Comparison of ENCODE assay signal across 9 cellular contexts in the genomic region with DNA sequence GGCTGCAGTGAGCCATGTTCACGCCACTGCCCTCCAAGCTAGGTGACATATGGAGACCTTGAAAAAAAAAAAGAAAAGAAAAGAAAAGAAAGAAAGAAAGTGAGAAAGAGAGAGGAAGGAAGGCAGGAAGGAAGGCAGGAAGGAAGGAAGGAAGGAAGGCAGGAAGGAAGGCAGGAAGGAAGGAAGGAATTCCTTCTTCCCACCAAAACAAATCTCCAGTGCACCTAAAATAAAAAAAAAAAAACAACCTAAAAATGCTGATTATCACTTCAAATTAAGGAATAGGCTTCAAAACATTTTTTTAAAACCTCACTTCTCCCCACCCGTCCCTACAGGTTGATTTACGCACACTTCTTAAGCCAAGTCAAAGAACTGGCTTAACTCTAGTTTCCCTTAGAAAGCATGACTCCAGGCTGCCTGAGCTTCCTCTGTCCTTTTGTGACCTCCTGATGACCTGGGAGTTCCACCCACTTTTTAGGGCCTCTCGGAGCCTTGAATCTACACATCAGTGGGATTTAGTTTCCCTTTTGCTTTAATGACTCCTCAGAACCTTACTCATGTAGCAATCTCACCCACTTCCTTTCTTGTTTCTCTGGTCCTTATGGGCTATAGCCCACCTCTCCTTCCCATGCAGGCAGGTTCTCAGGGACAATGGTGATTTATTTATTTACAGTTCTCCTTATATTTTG. TPM values are rescaled to one million over a fixed set of nuclear protein-coding genes. Genes with fewer than 3 reads are reported as not detected.
DNase-seq lines count a peak whose midpoint lies in the region; ATAC-seq and TF ChIP-seq lines count a peak whose summit lies in the region.
"Had no signal": no experiment of that assay in that cellular context is flagged by ENCODE, and none has a peak within 500 bp of the region (broad histone marks: within the 10 kb centered on the region; RNA-seq: fewer than 3 reads in every experiment).

No MANE protein-coding gene starts in this region.

- no peaks in the 10 kb centered on the region for H3K36me3 ChIP-seq in CD4-positive, alpha-beta memory T cell (ENCODE audit: insufficient read depth, low read length)
- no peaks in the 10 kb centered on the region for H3K36me3 ChIP-seq in heart right ventricle
- H3K36me3 ChIP-seq in suprapubic skin: no peaks in the 10 kb centered on the region

- H3K4me1 ChIP-seq in CD4-positive, alpha-beta memory T cell (ENCODE audit: insufficient read depth, low read length): peaks cover 11% of the 10 kb centered on the region
- peaks cover 0 to 22% (median 7%) of the 10 kb centered on the region in 9 donors for H3K4me1 ChIP-seq in heart right ventricle
- no peaks in the 10 kb centered on the region for H3K4me1 ChIP-seq in suprapubic skin
- H3K4me1 ChIP-seq: psoas muscle had no signal

- H3K27ac ChIP-seq in CD4-positive, alpha-beta memory T cell (ENCODE audit: low read depth, low read length): no peak overlapping the region
- H3K27ac ChIP-seq in heart right ventricle (peak overlapping the region in 6 of 10 donors; percentile 4 to 63 (median 41)), suprapubic skin (no peak overlapping the region)
- H3K27ac ChIP-seq: psoas muscle had no signal

- no peak for TF ChIP-seq EP300 in suprapubic skin (IDR thresholded peaks at IDR 0.05)

- H3K4me3 Mint-ChIP-seq in CD4-positive, alpha-beta memory T cell: peak overlapping the region in 7 of 8 donors; percentile 30 to 69 (median 57)

- no peaks in the 10 kb centered on the region for H3K27me3 ChIP-seq in CD4-positive, alpha-beta memory T cell (ENCODE audit: insufficient read depth, low read length)
- no peaks in the 10 kb centered on the region for H3K27me3 ChIP-seq in heart right ventricle
- H3K27me3 ChIP-seq in suprapubic skin: no peaks in the 10 kb centered on the region

- TF ChIP-seq POLR2A in suprapubic skin (IDR thresholded peaks at IDR 0.05): no peak

- no peaks in the 10 kb centered on the region for H3K9me3 ChIP-seq in CD4-positive, alpha-beta memory T cell (ENCODE audit: control insufficient read depth in 1 of 2, low read length in 2 of 2)
- peaks cover 0 to 18% (median 8%) of the 10 kb centered on the region in 11 donors for H3K9me3 ChIP-seq in heart right ventricle
- no peaks in the 10 kb centered on the region for H3K9me3 ChIP-seq in suprapubic skin

- intact Hi-C loops in CD4-positive, alpha-beta memory T cell (cut with micrococcal nuclease): no loop called here
- intact Hi-C loops in heart right ventricle (cut with DNase I): loop anchor here in 1 of 10 donors (10.0 kb wide), 1 partner anchor 59 kb away; no protein-coding TSS in a partner anchor

- no peak overlapping the region for H3K27ac Mint-ChIP-seq in CD4-positive, alpha-beta memory T cell

- H3K4me1 Mint-ChIP-seq in CD4-positive, alpha-beta memory T cell: peaks cover 6 to 14% (median 10%) of the 10 kb centered on the region in 4 donors

- H3K36me3 Mint-ChIP-seq in CD4-positive, alpha-beta memory T cell: peaks cover 0 to 8% of the 10 kb centered on the region in 2 donors

- DNase-seq in CD4-positive, alpha-beta memory T cell: peak in 1 of 5 donors; percentile 6
- DNase-seq in NOMO-1 treated with dmso at 0.1 percent for 144 hours (lab: John Stamatoyannopoulos, UW; ENCODE audit: unreplicated experiment): peak; percentile 91
- DNase-seq in heart right ventricle: peak in 1 of 2 donors; percentile 28
- no peak for DNase-seq in NAMALWA (ENCODE audit: low spot score)
- no peak for DNase-seq in suprapubic skin (ENCODE audit: low spot score in 2 of 2)
- DNase-seq in NCI-H1092 treated with DMSO at 0.1 percent for 48 hours (lab: John Stamatoyannopoulos, UW): no peak
- DNase-seq: psoas muscle had no signal

- peaks cover 0 to 10% (median 7%) of the 10 kb centered on the region in 8 donors for H3K9me3 Mint-ChIP-seq in CD4-positive, alpha-beta memory T cell

- ATAC-seq in GM21447 (IDR thresholded peaks at IDR 0.05; ENCODE audit: unreplicated experiment) (peak; percentile 76), heart right ventricle (peak; percentile 53 to 90 (median 81)), HG03095 (IDR thresholded peaks at IDR 0.05; ENCODE audit: unreplicated experiment) (no peak)

- POLR2A ChIA-PET in CD4-positive, alpha-beta memory T cell (lab: Charles Lee; ENCODE audit: partially characterized antibody): no interaction called here

- 65 to 70% methylated on average over 4 of the region's 4 CpGs for WGBS in heart right ventricle, 2 donors
- WGBS in suprapubic skin: 74% methylated on average over 4 of the region's 4 CpGs

- H3K27me3 Mint-ChIP-seq in CD4-positive, alpha-beta memory T cell: no peaks in the 10 kb centered on the region

- TF ChIP-seq CTCF in heart right ventricle (IDR thresholded peaks at IDR 0.05) (no peak), suprapubic skin (IDR thresholded peaks at IDR 0.05) (no peak)

- CTCF ChIA-PET in CD4-positive, alpha-beta memory T cell (lab: Charles Lee; ENCODE audit: partially characterized antibody): no interaction called here

- H3K4me3 ChIP-seq in CD4-positive, alpha-beta memory T cell (ENCODE audit: low read length in 2 of 2): no peak overlapping the region
- H3K4me3 ChIP-seq in heart right ventricle (no peak overlapping the region), suprapubic skin (no peak overlapping the region)
- H3K4me3 ChIP-seq: psoas muscle had no signal

RNA-seq across cellular contexts. Expression of a gene that starts 18.6 kb away (rescaled TPM):
- 1 to 10 TPM in 1 of 2 experiments, under 1 TPM in 1; 0.90 to 1.9 TPM for total RNA-seq in CD4-positive, alpha-beta memory T cell
- polyA plus RNA-seq in CD4-positive, alpha-beta memory T cell: 1 to 10 TPM; 1.4 to 2.2 TPM
- 10 to 100 TPM; 19.7 to 43.4 (median 26.0) TPM for total RNA-seq in heart right ventricle
- 10 to 100 TPM in 1 of 2 donors, 1 to 10 TPM in 1; 9.4 to 23.4 TPM for polyA plus RNA-seq in heart right ventricle
- 10 to 100 TPM; 50.8 to 69.2 (median 59.7) TPM for total RNA-seq in suprapubic skin

Comparison
In these comparisons a context has a peak if more than half of its experiments do, and no peak if none do; other contexts are left out.
1. H3K27ac ChIP-seq: peak in heart right ventricle (6 of 10); none in CD4-positive, alpha-beta memory T cell (single experiment) and suprapubic skin (single experiment).
2. RNA of a gene that starts 18.6 kb away (total RNA-seq): 50.8 to 69.2 TPM in suprapubic skin and 19.7 to 43.4 TPM in heart right ventricle; 0.90 to 1.9 TPM in CD4-positive, alpha-beta memory T cell; every median in the first group is over 4 times any median in the second.